ENCODE assay signal across 1 cellular context in genomic region chr2:178101321-178102079, GRCh38.
TF ChIP-seq lines count a peak whose summit lies in the region.

No MANE protein-coding gene starts in this region.

TF ChIP-seq in K562, 482 proteins besides CTCF, POLR2A, EP300 and RAD21 (continued from another document and continues in another):
- TF ChIP-seq, protein P1, sequence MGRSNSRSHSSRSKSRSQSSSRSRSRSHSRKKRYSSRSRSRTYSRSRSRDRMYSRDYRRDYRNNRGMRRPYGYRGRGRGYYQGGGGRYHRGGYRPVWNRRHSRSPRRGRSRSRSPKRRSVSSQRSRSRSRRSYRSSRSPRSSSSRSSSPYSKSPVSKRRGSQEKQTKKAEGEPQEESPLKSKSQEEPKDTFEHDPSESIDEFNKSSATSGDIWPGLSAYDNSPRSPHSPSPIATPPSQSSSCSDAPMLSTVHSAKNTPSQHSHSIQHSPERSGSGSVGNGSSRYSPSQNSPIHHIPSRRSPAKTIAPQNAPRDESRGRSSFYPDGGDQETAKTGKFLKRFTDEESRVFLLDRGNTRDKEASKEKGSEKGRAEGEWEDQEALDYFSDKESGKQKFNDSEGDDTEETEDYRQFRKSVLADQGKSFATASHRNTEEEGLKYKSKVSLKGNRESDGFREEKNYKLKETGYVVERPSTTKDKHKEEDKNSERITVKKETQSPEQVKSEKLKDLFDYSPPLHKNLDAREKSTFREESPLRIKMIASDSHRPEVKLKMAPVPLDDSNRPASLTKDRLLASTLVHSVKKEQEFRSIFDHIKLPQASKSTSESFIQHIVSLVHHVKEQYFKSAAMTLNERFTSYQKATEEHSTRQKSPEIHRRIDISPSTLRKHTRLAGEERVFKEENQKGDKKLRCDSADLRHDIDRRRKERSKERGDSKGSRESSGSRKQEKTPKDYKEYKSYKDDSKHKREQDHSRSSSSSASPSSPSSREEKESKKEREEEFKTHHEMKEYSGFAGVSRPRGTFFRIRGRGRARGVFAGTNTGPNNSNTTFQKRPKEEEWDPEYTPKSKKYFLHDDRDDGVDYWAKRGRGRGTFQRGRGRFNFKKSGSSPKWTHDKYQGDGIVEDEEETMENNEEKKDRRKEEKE (IDR thresholded peaks at IDR 0.05; ENCODE audit: borderline replicate concordance in 1 of 2, control insufficient read depth in 1 of 2, low read depth in 2 of 2, low read length in 1 of 2) = no peak
- TF ChIP-seq, protein P2, sequence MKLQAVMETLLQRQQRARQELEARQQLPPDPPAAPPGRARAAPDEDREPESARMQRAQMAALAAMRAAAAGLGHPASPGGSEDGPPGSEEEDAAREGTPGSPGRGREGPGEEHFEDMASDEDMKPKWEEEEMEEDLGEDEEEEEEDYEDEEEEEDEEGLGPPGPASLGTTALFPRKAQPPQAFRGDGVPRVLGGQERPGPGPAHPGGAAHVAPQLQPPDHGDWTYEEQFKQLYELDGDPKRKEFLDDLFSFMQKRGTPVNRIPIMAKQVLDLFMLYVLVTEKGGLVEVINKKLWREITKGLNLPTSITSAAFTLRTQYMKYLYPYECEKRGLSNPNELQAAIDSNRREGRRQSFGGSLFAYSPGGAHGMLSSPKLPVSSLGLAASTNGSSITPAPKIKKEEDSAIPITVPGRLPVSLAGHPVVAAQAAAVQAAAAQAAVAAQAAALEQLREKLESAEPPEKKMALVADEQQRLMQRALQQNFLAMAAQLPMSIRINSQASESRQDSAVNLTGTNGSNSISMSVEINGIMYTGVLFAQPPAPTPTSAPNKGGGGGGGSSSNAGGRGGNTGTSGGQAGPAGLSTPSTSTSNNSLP (IDR thresholded peaks at IDR 0.05; ENCODE audit: borderline replicate concordance, low read depth, low read length) = no peak
- peak; percentile 44; the same call in 1 of the 2 replicates for TF ChIP-seq JUND (IDR thresholded peaks at IDR 0.05; ENCODE audit: borderline replicate concordance, low read depth, low read length)
- TF ChIP-seq JUND (tag; IDR thresholded peaks at IDR 0.05; ENCODE audit: borderline replicate concordance, low read depth, low read length) = no peak
- peak; percentile 61; the same call in 1 of the 2 replicates for TF ChIP-seq C11orf30 (IDR thresholded peaks at IDR 0.05; ENCODE audit: low read depth)
- TF ChIP-seq, protein P3, sequence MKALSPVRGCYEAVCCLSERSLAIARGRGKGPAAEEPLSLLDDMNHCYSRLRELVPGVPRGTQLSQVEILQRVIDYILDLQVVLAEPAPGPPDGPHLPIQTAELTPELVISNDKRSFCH (CRISPR knock-in tag; IDR thresholded peaks at IDR 0.05) = no peak
- TF ChIP-seq, protein P3 (tag; IDR thresholded peaks at IDR 0.05) = no peak
- peak; percentile 80 for TF ChIP-seq ZNF316 (IDR thresholded peaks at IDR 0.05)
- TF ChIP-seq ZNF512 (tag; IDR thresholded peaks at IDR 0.05) = no peak
- no peak for TF ChIP-seq SNRNP70 (optimal IDR thresholded peaks at IDR 0.05; ENCODE audit: low read depth, low read length)
- TF ChIP-seq RHOXF2B (CRISPR knock-in tag; conservative IDR thresholded peaks at IDR 0.05) = no peak
- no peak for TF ChIP-seq TAF15 (IDR thresholded peaks at IDR 0.05; ENCODE audit: low read depth, low read length)
- TF ChIP-seq UBTF (IDR thresholded peaks at IDR 0.05; ENCODE audit: borderline replicate concordance in 1 of 2, low read depth in 2 of 2, low read length in 2 of 2) = no peak
- TF ChIP-seq ZNF561 (CRISPR knock-in tag; conservative IDR thresholded peaks at IDR 0.05) = no peak
- TF ChIP-seq, protein P4, sequence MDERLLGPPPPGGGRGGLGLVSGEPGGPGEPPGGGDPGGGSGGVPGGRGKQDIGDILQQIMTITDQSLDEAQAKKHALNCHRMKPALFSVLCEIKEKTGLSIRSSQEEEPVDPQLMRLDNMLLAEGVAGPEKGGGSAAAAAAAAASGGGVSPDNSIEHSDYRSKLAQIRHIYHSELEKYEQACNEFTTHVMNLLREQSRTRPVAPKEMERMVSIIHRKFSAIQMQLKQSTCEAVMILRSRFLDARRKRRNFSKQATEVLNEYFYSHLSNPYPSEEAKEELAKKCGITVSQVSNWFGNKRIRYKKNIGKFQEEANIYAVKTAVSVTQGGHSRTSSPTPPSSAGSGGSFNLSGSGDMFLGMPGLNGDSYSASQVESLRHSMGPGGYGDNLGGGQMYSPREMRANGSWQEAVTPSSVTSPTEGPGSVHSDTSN (CRISPR knock-in tag; IDR thresholded peaks at IDR 0.05; ENCODE audit: low read depth) = no peak
- TF ChIP-seq, protein P4 (tag; conservative IDR thresholded peaks at IDR 0.05; ENCODE audit: low read depth) = no peak
- no peak for TF ChIP-seq NR2C2 (CRISPR knock-in tag; IDR thresholded peaks at IDR 0.05)
- peak; percentile 52 for TF ChIP-seq NR2C2 (tag; IDR thresholded peaks at IDR 0.05)
- peak; percentile 89 for TF ChIP-seq FOSL1 (tag; conservative IDR thresholded peaks at IDR 0.05)
- TF ChIP-seq ZNF12 (CRISPR knock-in tag; IDR thresholded peaks at IDR 0.05) = no peak
- no peak for TF ChIP-seq AFF1 (IDR thresholded peaks at IDR 0.05; ENCODE audit: low read depth in 1 of 2, partially characterized antibody in 2 of 2)
- 0 out of 2 replicates have a peak, but pooled peaks have one; percentile 8 for TF ChIP-seq JUN (IDR thresholded peaks at IDR 0.05; ENCODE audit: borderline replicate concordance, low read depth, low read length)
- no peak for TF ChIP-seq JUN (CRISPR knock-in tag; IDR thresholded peaks at IDR 0.05; ENCODE audit: borderline replicate concordance)
- no peak for TF ChIP-seq ZNF445 (CRISPR knock-in tag; IDR thresholded peaks at IDR 0.05; ENCODE audit: low read depth)
- no peak for TF ChIP-seq ZC3H8 (IDR thresholded peaks at IDR 0.05)
- no peak for TF ChIP-seq ZNF436 (CRISPR knock-in tag; IDR thresholded peaks at IDR 0.05)
- no peak for TF ChIP-seq SMAD1 (IDR thresholded peaks at IDR 0.05; ENCODE audit: low read depth, low read length, partially characterized antibody)
- no peak for TF ChIP-seq FOXK2 (conservative IDR thresholded peaks at IDR 0.05 in 1 of 2, IDR thresholded peaks at IDR 0.05 in 1 of 2; ENCODE audit: low read depth in 2 of 2)
- no peak for TF ChIP-seq TRIM28 (IDR thresholded peaks at IDR 0.05)
- TF ChIP-seq ZBTB8A (IDR thresholded peaks at IDR 0.05; ENCODE audit: partially characterized antibody) = no peak
- TF ChIP-seq, protein P5, sequence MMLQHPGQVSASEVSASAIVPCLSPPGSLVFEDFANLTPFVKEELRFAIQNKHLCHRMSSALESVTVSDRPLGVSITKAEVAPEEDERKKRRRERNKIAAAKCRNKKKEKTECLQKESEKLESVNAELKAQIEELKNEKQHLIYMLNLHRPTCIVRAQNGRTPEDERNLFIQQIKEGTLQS (IDR thresholded peaks at IDR 0.05) = peak; percentile 53; the same call in 1 of the 2 replicates
- TF ChIP-seq, protein P5 (CRISPR knock-in tag; conservative IDR thresholded peaks at IDR 0.05) = no peak
- no peak for TF ChIP-seq ZKSCAN1 (IDR thresholded peaks at IDR 0.05; ENCODE audit: low read depth, low read length)
- TF ChIP-seq ZNF395 (CRISPR knock-in tag; IDR thresholded peaks at IDR 0.05) = no peak
- TF ChIP-seq USF1 (CRISPR knock-in tag; IDR thresholded peaks at IDR 0.05) = peak; percentile 71
- no peak for TF ChIP-seq CBX2 (IDR thresholded peaks at IDR 0.05; ENCODE audit: insufficient read depth, low read length, poor library complexity, severe bottlenecking)
- TF ChIP-seq ESRRB (CRISPR knock-in tag; IDR thresholded peaks at IDR 0.05; ENCODE audit: borderline replicate concordance) = no peak
